27 cellular contexts compared by ENCODE assay signal in the genomic region with DNA sequence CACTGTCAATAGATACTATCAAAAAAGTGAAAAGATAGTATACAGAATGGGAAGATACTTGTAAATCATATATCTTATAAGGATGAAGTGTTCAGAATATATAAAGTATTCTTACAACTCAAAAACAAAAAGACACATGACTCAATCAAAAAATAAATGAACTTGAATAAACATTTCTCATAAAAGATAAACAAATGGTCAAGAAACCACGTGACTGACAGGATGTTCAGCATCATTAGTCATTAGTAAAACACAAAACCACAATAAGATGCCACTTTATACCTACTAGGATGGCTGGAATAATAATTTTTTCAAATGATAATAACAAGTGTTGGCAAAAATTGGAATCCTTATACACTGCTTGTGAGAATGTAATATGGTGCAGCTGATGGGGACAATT.
"Had no signal": no experiment of that assay in that cellular context is flagged by ENCODE, and none has a peak within 500 bp of the region (broad histone marks: within the 10 kb centered on the region; RNA-seq: fewer than 3 reads in every experiment).

No MANE protein-coding gene starts in this region.

- H3K9me3 Mint-ChIP-seq: activated CD4-positive, alpha-beta T cell treated with anti-CD3 and anti-CD28 coated beads, Interleukin-2, amount 10 ng/mL, durations not matched to agents 7 days and 5 days had no signal

- DNase-seq: activated CD4-positive, alpha-beta memory T cell treated with anti-CD3 and anti-CD28 coated beads for 36 hours; activated CD4-positive, alpha-beta T cell treated with anti-CD3 and anti-CD28 coated beads, Interleukin-2, amount 10 ng/mL, durations not matched to agents 7 days and 5 days; activated CD4-positive, CD25-positive, alpha-beta regulatory T cell; activated gamma-delta T cell treated with Interleukin-2 at 50 U/mL for 16 hours; activated naive CD4-positive, alpha-beta T cell treated with anti-CD3 and anti-CD28 coated beads, Interleukin-2, amount 50 U/mL, for 16 hours; activated T-cell treated with anti-CD3 and anti-CD28 coated beads for 4 hours; activated T-cell treated with anti-CD3 and anti-CD28 coated beads, Interleukin-2, amount 50 U/mL, for 48 hours; aorta; Kasumi-1; MG63; MV-4-11; NCI-H1105 treated with DMSO at 0.1 percent for 48 hours; NCI-H1436 treated with DMSO at 0.1 percent for 48 hours; NCI-H187; NCI-H2081; NCI-H510A treated with DMSO at 0.1 percent for 48 hours; NCI-H69; NK-92 treated with Interleukin-12 subunit alpha and Interleukin-12 subunit beta, amount 100 ng/mL, for 24 hours; OCI-M1; Peyer's patch; Right ventricle myocardium superior; SJCRH30; SK-N-SH; T-helper 1 cell had no signal

- H3K27me3 Mint-ChIP-seq: activated CD4-positive, alpha-beta memory T cell treated with anti-CD3 and anti-CD28 coated beads for 36 hours; activated CD4-positive, alpha-beta T cell treated with anti-CD3 and anti-CD28 coated beads, Interleukin-2, amount 10 ng/mL, durations not matched to agents 7 days and 5 days had no signal

- H3K4me1 Mint-ChIP-seq: activated CD4-positive, alpha-beta T cell treated with anti-CD3 and anti-CD28 coated beads, Interleukin-2, amount 10 ng/mL, durations not matched to agents 7 days and 5 days had no signal

- H3K36me3 ChIP-seq: MG63, Peyer's patch, SJCRH30 had no signal

- H3K4me3 Mint-ChIP-seq: activated CD4-positive, alpha-beta memory T cell treated with anti-CD3 and anti-CD28 coated beads for 36 hours; activated CD4-positive, alpha-beta T cell treated with anti-CD3 and anti-CD28 coated beads, Interleukin-2, amount 10 ng/mL, durations not matched to agents 7 days and 5 days had no signal

- H3K4me2 ChIP-seq: SK-N-SH had no signal

- H3K4me3 ChIP-seq: MG63, Peyer's patch, SJCRH30 had no signal

- H3K9ac ChIP-seq: SK-N-SH had no signal

- H3K27ac ChIP-seq: Peyer's patch, RWPE1, SJCRH30, VCaP had no signal

- H3K27ac Mint-ChIP-seq: activated CD4-positive, alpha-beta memory T cell treated with anti-CD3 and anti-CD28 coated beads for 36 hours; activated CD4-positive, alpha-beta T cell treated with anti-CD3 and anti-CD28 coated beads, Interleukin-2, amount 10 ng/mL, durations not matched to agents 7 days and 5 days; activated T-helper 2 cell treated with anti-CD3 and anti-CD28 coated beads, Interferon-gamma antibody, Interleukin-2, Interleukin-4, amounts not matched to agents 10 μg/mL and 5 μg/mL and 100 μg/mL, durations not matched to agents 14 hours and 24 hours and 36 hours had no signal

- H3K4me1 ChIP-seq: Peyer's patch, SJCRH30 had no signal

- H3K27me3 ChIP-seq: MG63, Peyer's patch, SJCRH30 had no signal

- H3K9me3 ChIP-seq: MG63, Peyer's patch, SJCRH30, SK-N-SH had no signal

- H3K36me3 Mint-ChIP-seq: activated CD4-positive, alpha-beta memory T cell treated with anti-CD3 and anti-CD28 coated beads for 36 hours had no signal
